8 cellular contexts compared by ENCODE assay signal in the genomic region with DNA sequence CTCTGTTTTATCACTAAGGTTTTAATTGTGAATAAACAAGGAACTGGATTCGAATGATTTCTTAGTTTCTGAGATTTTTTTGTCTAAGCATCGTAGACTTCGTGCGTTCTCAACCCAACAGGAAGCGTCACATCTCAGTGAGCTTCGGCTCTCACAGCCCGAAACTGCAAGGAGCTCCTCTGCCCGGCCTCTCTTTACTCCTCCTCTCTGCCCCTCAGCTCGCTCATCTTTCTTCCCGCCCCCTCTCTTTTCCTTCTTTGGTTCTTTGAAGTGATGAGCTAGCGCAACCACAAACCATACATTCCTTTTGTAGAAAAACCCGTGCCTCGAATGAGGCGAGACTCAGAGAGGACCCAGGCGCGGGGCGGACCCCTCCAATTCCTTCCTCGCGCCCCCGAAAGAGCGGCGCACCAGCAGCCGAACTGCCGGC. TPM values are rescaled to one million over a fixed set of nuclear protein-coding genes. Genes with fewer than 3 reads are reported as not detected.
DNase-seq lines count a peak whose midpoint lies in the region; ATAC-seq and TF ChIP-seq lines count a peak whose summit lies in the region.

No MANE protein-coding gene starts in this region.

- H3K4me1 ChIP-seq in BE2C (no peaks in the 10 kb centered on the region; the same call in 1 of the 2 replicates), neural progenitor cell (no peaks in the 10 kb centered on the region)

- H2AFZ ChIP-seq in neural progenitor cell (replicated peaks): peak overlapping the region; percentile 81

- peak overlapping the region; percentile 89 for H3K4me3 Mint-ChIP-seq in neural progenitor cell

- H3K27me3 Mint-ChIP-seq in neural progenitor cell (ENCODE audit: insufficient read depth, low read depth): peaks cover 33% of the 10 kb centered on the region

- peak; percentile 20 for DNase-seq in BE2C
- peak; percentile 50 for DNase-seq in activated T-cell treated with anti-CD3 and anti-CD28 coated beads for 24 hours (ENCODE audit: low read depth)
- DNase-seq in fibroblast of peridontal ligament (ENCODE audit: extremely low read depth): peak; percentile 88
- DNase-seq in neural progenitor cell (ENCODE audit: low spot score): peak; percentile 56
- peak; percentile 57 for DNase-seq in ureter (ENCODE audit: low spot score)
- no peak for DNase-seq in D341Med (ENCODE audit: low spot score)

- H3K4me2 ChIP-seq in neural progenitor cell: peak overlapping the region; percentile 92

- H3K27ac Mint-ChIP-seq in neural progenitor cell: no peak overlapping the region

- no peaks in the 10 kb centered on the region for H4K20me1 ChIP-seq in neural progenitor cell (ENCODE audit: low read depth)

- H3K4me3 ChIP-seq in BE2C (ENCODE audit: low read depth, low read length): peak overlapping the region; percentile 73
- H3K4me3 ChIP-seq in neural progenitor cell: peak overlapping the region; percentile 56

- ATAC-seq in GM19372 (IDR thresholded peaks at IDR 0.05; ENCODE audit: low read depth, unreplicated experiment): peak; percentile 31
- peak; percentile 71 for ATAC-seq in HG03442 (IDR thresholded peaks at IDR 0.05; ENCODE audit: unreplicated experiment)

- H3K36me3 ChIP-seq in BE2C (no peaks in the 10 kb centered on the region), neural progenitor cell (no peaks in the 10 kb centered on the region)

- no peak overlapping the region for H3K9ac ChIP-seq in neural progenitor cell

- H3K27ac ChIP-seq in neural progenitor cell: no peak overlapping the region

- TF ChIP-seq CTCF in BE2C (IDR thresholded peaks at IDR 0.05; ENCODE audit: low read depth, low read length): no peak
- no peak for TF ChIP-seq CTCF in neural progenitor cell (IDR thresholded peaks at IDR 0.05)

- no peaks in the 10 kb centered on the region for H3K9me3 Mint-ChIP-seq in neural progenitor cell

- no peaks in the 10 kb centered on the region for H3K36me3 Mint-ChIP-seq in neural progenitor cell

- H3F3A ChIP-seq in neural progenitor cell (ENCODE audit: low read depth): no peaks in the 10 kb centered on the region

- H3K79me2 ChIP-seq in neural progenitor cell (ENCODE audit: low read depth): no peaks in the 10 kb centered on the region

- peaks cover 11% of the 10 kb centered on the region for H3K4me1 Mint-ChIP-seq in neural progenitor cell

- no peaks in the 10 kb centered on the region for H3K27me3 ChIP-seq in BE2C
- peaks cover 91% of the 10 kb centered on the region for H3K27me3 ChIP-seq in neural progenitor cell

- H3K9me3 ChIP-seq in BE2C (no peaks in the 10 kb centered on the region), neural progenitor cell (ENCODE audit: low read depth) (no peaks in the 10 kb centered on the region)

RNA-seq across cellular contexts. Expression of a gene that starts 0.5 kb away (rescaled TPM):
- polyA plus RNA-seq in BE2C (2012; ENCODE audit: insufficient read depth, insufficient read length, low read depth): 6.8 TPM
- not detected in 2 replicates for total RNA-seq in neural progenitor cell (ENCODE audit: low replicate concordance)
- 22.8 TPM for total RNA-seq in ureter

Comparison
In these comparisons a context has a peak if more than half of its experiments do, and no peak if none do; other contexts are left out.
1. RNA of a gene that starts 0.5 kb away (total RNA-seq): 22.8 TPM in ureter (single experiment); not detected in neural progenitor cell; every median in the first group is over 10 times any median in the second.